ENCODE assay signal across 8 cellular contexts in the genomic region with DNA sequence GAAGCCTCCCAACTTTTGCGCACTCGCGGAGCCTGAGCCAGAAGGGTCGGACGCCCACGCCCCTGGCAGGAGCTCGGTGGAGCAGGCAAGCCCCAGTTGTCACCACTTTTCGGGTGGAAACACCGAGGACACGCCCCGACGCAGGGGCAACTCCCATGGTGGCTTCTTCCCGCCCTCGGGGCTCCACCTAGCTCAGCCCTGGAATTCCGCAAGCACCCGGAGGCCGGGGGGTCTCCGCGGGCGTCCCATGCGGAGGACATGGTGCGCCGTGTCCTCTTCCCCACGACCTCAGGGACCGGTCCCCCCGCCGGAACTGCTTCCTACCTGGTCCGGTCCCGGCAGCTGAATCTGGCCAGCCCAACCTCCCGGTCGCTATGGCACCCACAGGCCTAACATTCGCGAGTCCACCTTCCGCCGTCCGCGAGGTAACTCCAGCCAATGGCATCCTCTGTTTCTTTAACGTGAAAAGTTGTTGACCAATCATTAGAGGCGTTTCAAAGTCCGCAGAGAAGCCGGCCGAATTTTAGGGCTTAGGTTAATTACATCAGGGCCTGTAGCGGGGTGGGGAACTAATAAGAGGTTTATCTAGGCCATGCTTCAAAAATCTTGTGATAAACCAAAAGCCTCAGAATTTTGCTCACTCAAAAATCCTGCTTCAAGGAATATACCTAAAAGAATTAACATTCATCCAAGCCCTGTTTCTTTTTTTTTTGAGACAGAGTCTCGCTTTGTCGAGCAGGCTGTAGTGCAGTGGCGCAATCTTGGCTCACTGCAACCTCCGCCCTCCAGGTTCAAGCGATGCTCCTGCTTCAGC. TPM values are rescaled to one million over a fixed set of nuclear protein-coding genes. Genes with fewer than 3 reads are reported as not detected.
DNase-seq lines count a peak whose midpoint lies in the region; ATAC-seq and TF ChIP-seq lines count a peak whose summit lies in the region.

A gene with protein sequence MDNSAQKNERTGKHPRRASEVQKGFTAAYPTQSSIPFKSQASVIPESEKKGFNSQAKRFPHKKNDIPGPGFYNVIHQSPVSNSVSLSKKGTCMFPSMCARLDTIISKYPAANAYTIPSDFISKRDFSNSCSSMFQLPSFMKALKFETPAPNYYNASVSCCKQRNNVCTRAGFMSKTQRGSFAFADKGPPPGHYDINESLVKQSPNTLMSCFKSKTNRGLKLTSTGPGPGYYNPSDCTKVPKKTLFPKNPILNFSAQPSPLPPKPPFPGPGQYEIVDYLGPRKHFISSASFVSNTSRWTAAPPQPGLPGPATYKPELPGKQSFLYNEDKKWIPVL (minus strand): TSS at position 433 of the 814 bp plus-strand sequence. CDS start 12,394 bp downstream, outside the sequence.

- no peak within 1 kb of the TSS for H3K27ac ChIP-seq in Karpas-422 (ENCODE audit: low read length)

- H3K27me3 Mint-ChIP-seq in natural killer cell treated with Interleukin-12 subunit alpha and Interleukin-12 subunit beta and Interleukin-15 and Interleukin-18, amount 100 ng/mL, for 72 hours, result no peaks in the 10 kb centered on the region

- H3K36me3 ChIP-seq in Karpas-422 (ENCODE audit: insufficient read depth, low read length), result no peaks in the 10 kb centered on the region

- peaks cover 30 to 33% of the 10 kb centered on the region in 2 donors for H3K4me1 Mint-ChIP-seq in natural killer cell treated with Interleukin-12 subunit alpha and Interleukin-12 subunit beta and Interleukin-15 and Interleukin-18, amount 100 ng/mL, for 72 hours (ENCODE audit: low read depth in 2 of 2)

- DNase-seq in GDM1 (lab: John Stamatoyannopoulos, UW), result peak; percentile 72
- peak; percentile 97 for DNase-seq in Karpas-422
- DNase-seq in SHP77 treated with DMSO at 0.1 percent for 48 hours (lab: John Stamatoyannopoulos, UW), result peak; percentile 80
- peak; percentile 64 for DNase-seq in activated gamma-delta T cell treated with Interleukin-2 at 50 U/mL for 16 hours
- peak; percentile 87 for DNase-seq in fibroblast of villous mesenchyme (ENCODE audit: low read depth)
- DNase-seq in natural killer cell treated with Interleukin-12 subunit alpha and Interleukin-12 subunit beta and Interleukin-15 and Interleukin-18, amount 100 ng/mL, for 72 hours (ENCODE audit: low spot score), result peak; percentile 72
- DNase-seq in stimulated activated naive CD8-positive, alpha-beta T cell treated with anti-CD3 and anti-CD28 coated beads, Interleukin-15, Interleukin-2, amounts not matched to agents 100 U/mL and 50 U/mL, for 24 hours, result peak; percentile 83
- no peak for DNase-seq in OCI-M2 (lab: John Stamatoyannopoulos, UW; ENCODE audit: unreplicated experiment)

- H3K27me3 ChIP-seq in Karpas-422 (ENCODE audit: low read length), result no peaks in the 10 kb centered on the region

- H2AFZ ChIP-seq in Karpas-422 (ENCODE audit: low read length), result peak within 1 kb of the TSS; percentile 73

- peaks cover 42% of the 10 kb centered on the region for H3K4me1 ChIP-seq in Karpas-422 (ENCODE audit: low read length)

- H3K4me3 Mint-ChIP-seq in natural killer cell treated with Interleukin-12 subunit alpha and Interleukin-12 subunit beta and Interleukin-15 and Interleukin-18, amount 100 ng/mL, for 72 hours, result peak within 1 kb of the TSS; percentile 99

- peak within 1 kb of the TSS; percentile 90 for H3K4me2 ChIP-seq in Karpas-422 (ENCODE audit: low read depth, low read length, poor library complexity, severe bottlenecking)

- H3K9ac ChIP-seq in Karpas-422 (ENCODE audit: low read length), result peak within 1 kb of the TSS; percentile 80

- peak; percentile 66 to 68 for ATAC-seq in natural killer cell treated with Interleukin-12 subunit alpha and Interleukin-12 subunit beta and Interleukin-15 and Interleukin-18, amount 100 ng/mL, for 72 hours
- peak; percentile 48 for ATAC-seq in stimulated activated naive CD8-positive, alpha-beta T cell treated with anti-CD3 and anti-CD28 coated beads, Interleukin-15, Interleukin-2, amounts not matched to agents 100 U/mL and 50 U/mL, for 24 hours

- H3K79me2 ChIP-seq in Karpas-422 (ENCODE audit: low read length), result peaks cover 47% of the 10 kb centered on the region

- no peaks in the 10 kb centered on the region for H3K9me2 ChIP-seq in Karpas-422 (replicated peaks; ENCODE audit: insufficient read depth, low read length)

- H4K20me1 ChIP-seq in Karpas-422 (ENCODE audit: insufficient read depth, low read depth, low read length), result no peaks in the 10 kb centered on the region

- H3K4me3 ChIP-seq in Karpas-422 (ENCODE audit: low read length) (peak within 1 kb of the TSS; percentile 84), fibroblast of villous mesenchyme (ENCODE audit: low read depth, low read length) (peak within 1 kb of the TSS; percentile 69)

- TF ChIP-seq CTCF in fibroblast of villous mesenchyme (IDR thresholded peaks at IDR 0.05; ENCODE audit: insufficient read depth, low read depth, low read length), result no peak

- no peaks in the 10 kb centered on the region for H3K36me3 Mint-ChIP-seq in natural killer cell treated with Interleukin-12 subunit alpha and Interleukin-12 subunit beta and Interleukin-15 and Interleukin-18, amount 100 ng/mL, for 72 hours

- H3K9me3 Mint-ChIP-seq in natural killer cell treated with Interleukin-12 subunit alpha and Interleukin-12 subunit beta and Interleukin-15 and Interleukin-18, amount 100 ng/mL, for 72 hours, result no peaks in the 10 kb centered on the region

- H3K9me3 ChIP-seq in Karpas-422 (ENCODE audit: low read length), result no peaks in the 10 kb centered on the region

- peak within 1 kb of the TSS; percentile 59 to 98 for H3K27ac Mint-ChIP-seq in natural killer cell treated with Interleukin-12 subunit alpha and Interleukin-12 subunit beta and Interleukin-15 and Interleukin-18, amount 100 ng/mL, for 72 hours

RNA-seq across cellular contexts. Expression of the gene that starts here (rescaled TPM):
- 3.5 and 9.2 TPM in 2 replicates for total RNA-seq in Karpas-422 (2014; rRNA removed; shearing (Covaris generic); ENCODE audit: low replicate concordance)
- total RNA-seq in fibroblast of villous mesenchyme, result 4.2 and 9.9 TPM in 2 replicates
- 1 to 10 TPM; 2.3 to 5.4 TPM for total RNA-seq in natural killer cell treated with Interleukin-12 subunit alpha and Interleukin-12 subunit beta and Interleukin-15 and Interleukin-18, amount 100 ng/mL, for 72 hours
